Comparison of ENCODE assay signal across 13 cellular contexts in genomic region chr4:24809376-24809775, GRCh38. TPM values are rescaled to one million over a fixed set of nuclear protein-coding genes. Genes with fewer than 3 reads are reported as not detected.
DNase-seq lines count a peak whose midpoint lies in the region; ATAC-seq and TF ChIP-seq lines count a peak whose summit lies in the region.
"Had no signal": no experiment of that assay in that cellular context is flagged by ENCODE, and none has a peak within 500 bp of the region (broad histone marks: within the 10 kb centered on the region; RNA-seq: fewer than 3 reads in every experiment).

No MANE protein-coding gene starts in this region.

- H3K9me3 ChIP-seq in esophagus muscularis mucosa (no peaks in the 10 kb centered on the region), smooth muscle cell (replicated peaks; ENCODE audit: low read depth) (no peaks in the 10 kb centered on the region)

- H3K36me3 ChIP-seq in esophagus muscularis mucosa (peaks cover 0 to 36% (median 14%) of the 10 kb centered on the region in 4 donors), smooth muscle cell (ENCODE audit: low read depth) (no peaks in the 10 kb centered on the region)

- ATAC-seq in GM21423 (IDR thresholded peaks at IDR 0.05; ENCODE audit: unreplicated experiment): no peak
- ATAC-seq in GM19395 (IDR thresholded peaks at IDR 0.05; ENCODE audit: unreplicated experiment): no peak

- H3K4me3 ChIP-seq in esophagus muscularis mucosa (no peak overlapping the region), smooth muscle cell (no peak overlapping the region)

- DNase-seq in DMS53 (lab: John Stamatoyannopoulos, UW): peak; percentile 35
- DNase-seq in DMS53 treated with DMSO at 0.1 percent for 48 hours (lab: John Stamatoyannopoulos, UW; ENCODE audit: unreplicated experiment): no peak
- DNase-seq in NAMALWA (ENCODE audit: low spot score): peak; percentile 22
- peak; percentile 87 for DNase-seq in esophagus muscularis mucosa (ENCODE audit: extremely low spot score)
- no peak for DNase-seq in smooth muscle cell (lab: John Stamatoyannopoulos, UW; ENCODE audit: unreplicated experiment)
- no peak for DNase-seq in ureter (ENCODE audit: low spot score)
- DNase-seq: EL; stimulated activated CD4-positive, alpha-beta T cell treated with anti-CD3 and anti-CD28 coated beads, Interleukin-15, amount 100 ng/mL, for 24 hours had no signal

- WGBS in esophagus muscularis mucosa: 75% methylated on average over 2 of the region's 2 CpGs
- WGBS in smooth muscle cell (ENCODE audit: low lambda C conversion rate): 90% methylated on average over 2 of the region's 2 CpGs

- H3K79me2 ChIP-seq in smooth muscle cell (ENCODE audit: low read depth): no peaks in the 10 kb centered on the region

- H4K20me1 ChIP-seq in smooth muscle cell (ENCODE audit: low read depth): no peaks in the 10 kb centered on the region

- H3K27ac ChIP-seq in esophagus muscularis mucosa (replicated peaks in 1 of 4): peak overlapping the region; percentile 74 to 86 (median 81)
- H3K27ac ChIP-seq in smooth muscle cell (ENCODE audit: low read depth): no peak overlapping the region
- H3K27ac ChIP-seq: VCaP had no signal

- H3F3A ChIP-seq in smooth muscle cell (ENCODE audit: low read depth): no peaks in the 10 kb centered on the region

- no peak for TF ChIP-seq EP300 in esophagus muscularis mucosa (IDR thresholded peaks at IDR 0.05)

- H3K27me3 ChIP-seq in esophagus muscularis mucosa (no peaks in the 10 kb centered on the region), smooth muscle cell (ENCODE audit: low read depth) (no peaks in the 10 kb centered on the region)

- TF ChIP-seq CTCF in esophagus muscularis mucosa (IDR thresholded peaks at IDR 0.05): no peak
- no peak for TF ChIP-seq CTCF in smooth muscle cell (IDR thresholded peaks at IDR 0.05; ENCODE audit: borderline replicate concordance, insufficient read depth, poor library complexity, severe bottlenecking)

- peak overlapping the region; percentile 54 for H3K4me2 ChIP-seq in smooth muscle cell

- no peak overlapping the region for H3K9ac ChIP-seq in smooth muscle cell (ENCODE audit: low read depth)

- no peak for TF ChIP-seq POLR2A in esophagus muscularis mucosa (IDR thresholded peaks at IDR 0.05; ENCODE audit: low read depth)

- H3K4me1 ChIP-seq in esophagus muscularis mucosa: peaks cover 12 to 71% (median 63%) of the 10 kb centered on the region in 4 donors
- no peaks in the 10 kb centered on the region for H3K4me1 ChIP-seq in smooth muscle cell (ENCODE audit: low read depth)

- intact Hi-C loops in esophagus muscularis mucosa (cut with DNase I): no loop called here

- H2AFZ ChIP-seq in smooth muscle cell (ENCODE audit: low read depth): no peak overlapping the region

RNA-seq across cellular contexts. Expression of gene SOD3, which starts 14.0 kb away (rescaled TPM):
- 1,000 to 10,000 TPM in 1 of 4 donors, 100 to 1,000 TPM in 3; 404 to 1,012 (median 570) TPM for total RNA-seq in esophagus muscularis mucosa
- total RNA-seq in smooth muscle cell: 24.4 and 29.8 TPM in 2 replicates
- 60.9 and 71.9 TPM in 2 replicates for polyA plus RNA-seq in smooth muscle cell
- total RNA-seq in ureter: 46.0 TPM
- total RNA-seq: endothelial cell of umbilical vein, LHCN-M2 had no signal
- polyA plus RNA-seq: endothelial cell of umbilical vein had no signal

Comparison
In these comparisons a context has a peak if more than half of its experiments do, and no peak if none do; other contexts are left out.
1. DNase-seq: peak in DMS53 (single experiment), NAMALWA (single experiment) and esophagus muscularis mucosa (single experiment); none in DMS53 treated with DMSO at 0.1 percent for 48 hours (single experiment), smooth muscle cell (single experiment) and ureter (single experiment).